Comparison of ENCODE assay signal across 8 cellular contexts in the genomic region with DNA sequence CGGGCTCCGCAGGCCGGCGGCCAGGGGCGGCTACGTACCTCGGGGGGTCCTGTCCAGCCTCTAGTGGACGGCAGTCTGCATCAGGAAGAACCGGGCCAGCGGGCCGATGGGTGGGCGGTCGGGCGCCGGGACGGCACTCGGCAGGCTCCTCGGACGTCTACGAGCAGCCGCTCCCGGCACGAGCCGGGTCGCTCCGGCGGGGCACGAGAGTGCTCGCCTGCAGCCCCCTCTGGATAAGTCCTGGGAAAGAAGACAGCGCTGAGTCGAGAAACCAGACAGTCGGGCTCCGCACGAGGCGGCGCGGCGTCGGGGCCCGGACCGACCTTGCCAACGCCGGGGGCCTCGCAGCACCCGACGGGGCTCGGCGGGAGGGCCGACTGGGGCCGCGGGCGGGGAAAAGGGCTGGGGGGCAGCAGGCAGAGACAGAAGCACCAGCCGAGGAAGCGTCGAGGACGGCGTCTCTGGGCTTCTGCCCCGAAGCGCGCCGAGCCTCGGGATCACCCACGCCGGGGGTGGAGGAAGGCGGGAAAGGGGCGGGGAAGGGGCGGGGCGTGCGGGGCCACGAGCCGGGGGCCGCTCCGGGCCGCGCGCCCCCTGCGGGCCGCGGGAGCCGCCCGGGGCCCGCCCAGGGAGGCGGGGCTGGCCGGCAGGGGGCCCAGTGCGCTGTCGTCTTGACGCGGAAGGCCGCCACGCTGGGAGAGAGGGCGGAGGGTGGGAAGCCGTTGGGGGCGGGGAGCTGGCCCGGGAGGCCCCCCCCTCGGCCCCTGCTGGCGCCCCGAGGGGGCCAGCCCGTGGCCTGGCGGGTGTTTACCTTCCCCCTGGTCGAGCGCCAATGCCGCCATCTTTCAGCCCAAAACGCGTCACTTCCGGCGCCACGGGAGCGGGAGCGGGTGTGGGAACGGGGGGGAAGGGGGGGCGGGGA. TPM values are rescaled to one million over a fixed set of nuclear protein-coding genes. Genes with fewer than 3 reads are reported as not detected.
DNase-seq lines count a peak whose midpoint lies in the region; ATAC-seq and TF ChIP-seq lines count a peak whose summit lies in the region.

No MANE protein-coding gene starts in this region.

- peaks cover 22% of the 10 kb centered on the region for H3K4me1 Mint-ChIP-seq in activated T-helper 2 cell treated with anti-CD3 and anti-CD28 coated beads, Interferon-gamma antibody, Interleukin-2, Interleukin-4, amounts not matched to agents 10 μg/mL and 5 μg/mL and 100 μg/mL, durations not matched to agents 14 hours and 24 hours and 36 hours (ENCODE audit: low read depth)
- peaks cover 44% of the 10 kb centered on the region for H3K4me1 Mint-ChIP-seq in nephron progenitor cell

- H3K36me3 Mint-ChIP-seq in activated T-helper 2 cell treated with anti-CD3 and anti-CD28 coated beads, Interferon-gamma antibody, Interleukin-2, Interleukin-4, amounts not matched to agents 10 μg/mL and 5 μg/mL and 100 μg/mL, durations not matched to agents 14 hours and 24 hours and 36 hours (ENCODE audit: low read depth): peaks cover 20% of the 10 kb centered on the region
- H3K36me3 Mint-ChIP-seq in nephron progenitor cell (ENCODE audit: low read depth): peaks cover 26% of the 10 kb centered on the region

- no peaks in the 10 kb centered on the region for H3K27me3 ChIP-seq in GM23248 (replicated peaks; ENCODE audit: insufficient read depth)

- H3K4me3 ChIP-seq in GM23248 (peak overlapping the region; percentile 96), fibroblast of pulmonary artery (replicated peaks; ENCODE audit: low read depth, low read length) (peak overlapping the region; percentile 81)

- no peaks in the 10 kb centered on the region for H3K9me2 ChIP-seq in GM23248 (ENCODE audit: insufficient read depth)

- peak; percentile 98 for ATAC-seq in stimulated activated naive CD8-positive, alpha-beta T cell treated with anti-CD3 and anti-CD28 coated beads, Interleukin-15, Interleukin-2, amounts not matched to agents 100 U/mL and 50 U/mL, for 24 hours

- H3F3A ChIP-seq in GM23248 (ENCODE audit: insufficient read depth): peaks cover 9% of the 10 kb centered on the region; the same call in 1 of the 2 replicates

- H4K20me1 ChIP-seq in GM23248 (ENCODE audit: insufficient read depth): no peaks in the 10 kb centered on the region

- H3K4me1 ChIP-seq in GM23248 (ENCODE audit: insufficient read depth): peaks cover 10% of the 10 kb centered on the region

- H3K27me3 Mint-ChIP-seq in activated T-helper 2 cell treated with anti-CD3 and anti-CD28 coated beads, Interferon-gamma antibody, Interleukin-2, Interleukin-4, amounts not matched to agents 10 μg/mL and 5 μg/mL and 100 μg/mL, durations not matched to agents 14 hours and 24 hours and 36 hours (ENCODE audit: low read depth): peaks cover 3% of the 10 kb centered on the region
- peaks cover 5% of the 10 kb centered on the region for H3K27me3 Mint-ChIP-seq in nephron progenitor cell (ENCODE audit: low read depth, poor library complexity)

- H3K4me2 ChIP-seq in GM23248 (ENCODE audit: unreplicated experiment): peak overlapping the region; percentile 88

- no peaks in the 10 kb centered on the region for H3K9me3 ChIP-seq in GM23248 (ENCODE audit: low read depth)

- WGBS in GM23248 (ENCODE audit: low coverage in 1 of 2, low lambda C conversion rate in 2 of 2, missing lambda C conversion rate in 2 of 2), 2 experiments: 0 to 2% methylated on average over 15 to 18 of the region's 111 CpGs

- peak overlapping the region; percentile 60 for H2AFZ ChIP-seq in GM23248

- peaks cover 50% of the 10 kb centered on the region for H3K79me2 ChIP-seq in GM23248 (ENCODE audit: insufficient read depth)

- peak overlapping the region; percentile 100 for H3K9ac ChIP-seq in GM23248

- peak overlapping the region; percentile 100 for H3K27ac ChIP-seq in GM23248

- no peaks in the 10 kb centered on the region for H3K36me3 ChIP-seq in GM23248 (ENCODE audit: low read depth)

- no peaks in the 10 kb centered on the region for H3K9me3 Mint-ChIP-seq in activated T-helper 2 cell treated with anti-CD3 and anti-CD28 coated beads, Interferon-gamma antibody, Interleukin-2, Interleukin-4, amounts not matched to agents 10 μg/mL and 5 μg/mL and 100 μg/mL, durations not matched to agents 14 hours and 24 hours and 36 hours
- H3K9me3 Mint-ChIP-seq in nephron progenitor cell: no peaks in the 10 kb centered on the region

- H3K4me3 Mint-ChIP-seq in activated T-helper 2 cell treated with anti-CD3 and anti-CD28 coated beads, Interferon-gamma antibody, Interleukin-2, Interleukin-4, amounts not matched to agents 10 μg/mL and 5 μg/mL and 100 μg/mL, durations not matched to agents 14 hours and 24 hours and 36 hours (ENCODE audit: low read depth): peak overlapping the region; percentile 91
- peak overlapping the region; percentile 91 for H3K4me3 Mint-ChIP-seq in nephron progenitor cell

- in situ Hi-C loops in GM23248 (cut with MboI): no loop called here

- intact Hi-C loops in activated T-helper 2 cell treated with anti-CD3 and anti-CD28 coated beads, Interferon-gamma antibody, Interleukin-2, Interleukin-4, amounts not matched to agents 10 μg/mL and 5 μg/mL and 100 μg/mL, durations not matched to agents 14 hours and 24 hours and 36 hours (cut with micrococcal nuclease): loop anchor here (1.0 to 10.0 kb wide), 6 partner anchors 11 to 360 kb away; a partner anchor contains a TSS

- peak overlapping the region; percentile 55 for H3K27ac Mint-ChIP-seq in activated T-helper 2 cell treated with anti-CD3 and anti-CD28 coated beads, Interferon-gamma antibody, Interleukin-2, Interleukin-4, amounts not matched to agents 10 μg/mL and 5 μg/mL and 100 μg/mL, durations not matched to agents 14 hours and 24 hours and 36 hours
- no peak overlapping the region for H3K27ac Mint-ChIP-seq in nephron progenitor cell

- TF ChIP-seq CTCF in fibroblast of pulmonary artery (IDR thresholded peaks at IDR 0.05; ENCODE audit: low read length, missing control alignments) (no peak), nephron progenitor cell (IDR thresholded peaks at IDR 0.05) (no peak)

- DNase-seq in ELR (ENCODE audit: low read depth) (peak; percentile 89), GM23248 (peak; percentile 94), Kasumi-1 (lab: John Stamatoyannopoulos, UW) (peak; percentile 68 to 84), RPMI8226 (peak; percentile 88), fibroblast of pulmonary artery (ENCODE audit: low read depth) (peak; percentile 92), nephron progenitor cell (peak; percentile 91)
- peak; percentile 76 for DNase-seq in activated T-helper 2 cell treated with anti-CD3 and anti-CD28 coated beads, Interferon-gamma antibody, Interleukin-2, Interleukin-4, amounts not matched to agents 10 μg/mL and 5 μg/mL and 100 μg/mL, durations not matched to agents 14 hours and 24 hours and 36 hours (ENCODE audit: low spot score)
- DNase-seq in stimulated activated naive CD8-positive, alpha-beta T cell treated with anti-CD3 and anti-CD28 coated beads, Interleukin-15, Interleukin-2, amounts not matched to agents 100 U/mL and 50 U/mL, for 24 hours: peak; percentile 85

RNA-seq across cellular contexts. Expression of a gene that starts 1.9 kb away (rescaled TPM):
- total RNA-seq in GM23248 (2014; rRNA removed; shearing (Covaris generic)): 8.1 and 8.2 TPM in 2 replicates
- 2.9 and 3.4 TPM in 2 replicates for polyA plus RNA-seq in GM23248 (2016; fragmentation: Nextera tagmentation; extraction: Ambion mirVana)
- 10.3 and 11.3 TPM in 2 replicates for total RNA-seq in activated T-helper 2 cell treated with anti-CD3 and anti-CD28 coated beads, Interferon-gamma antibody, Interleukin-2, Interleukin-4, amounts not matched to agents 10 μg/mL and 5 μg/mL and 100 μg/mL, durations not matched to agents 14 hours and 24 hours and 36 hours

RNA-seq across cellular contexts. Expression of a gene that starts 29.7 kb away (rescaled TPM):
- total RNA-seq in GM23248 (2014; rRNA removed; shearing (Covaris generic)): 163 and 190 TPM in 2 replicates
- 57.2 and 57.9 TPM in 2 replicates for polyA plus RNA-seq in GM23248 (2016; fragmentation: Nextera tagmentation; extraction: Ambion mirVana)
- total RNA-seq in activated T-helper 2 cell treated with anti-CD3 and anti-CD28 coated beads, Interferon-gamma antibody, Interleukin-2, Interleukin-4, amounts not matched to agents 10 μg/mL and 5 μg/mL and 100 μg/mL, durations not matched to agents 14 hours and 24 hours and 36 hours: 188 and 189 TPM in 2 replicates

Comparison
In these comparisons a context has a peak if more than half of its experiments do, and no peak if none do; other contexts are left out.
1. Peak in every context shown above with its lines: DNase-seq, ATAC-seq, H3K4me3 ChIP-seq and H3K27ac ChIP-seq.